8 cellular contexts compared by ENCODE assay signal in genomic region chr7:43906327-43907010, GRCh38. TPM values are rescaled to one million over a fixed set of nuclear protein-coding genes. Genes with fewer than 3 reads are reported as not detected.
DNase-seq lines count a peak whose midpoint lies in the region; ATAC-seq, FAIRE-seq and TF ChIP-seq lines count a peak whose summit lies in the region.

Gene URGCP (minus strand): TSS chr7:43906596. CDS start chr7:43906575, 21 bp downstream.

- FAIRE-seq in D721Med (lab: Jason Lieb, UNC) = no peak

- peak; percentile 76 for ATAC-seq in GM21367 (IDR thresholded peaks at IDR 0.05; ENCODE audit: unreplicated experiment)
- ATAC-seq in sciatic nerve = peak; percentile 74

- peak; percentile 67 for DNase-seq in D721Med (ENCODE audit: insufficient read length, low spot score)
- DNase-seq in HuH-7 (ENCODE audit: low spot score) = peak; percentile 68
- DNase-seq in astrocyte of the hippocampus (ENCODE audit: low read depth, low spot score) = peak; percentile 75
- DNase-seq in hypothalamus (lab: John Stamatoyannopoulos, UW) = peak in 32 of 51 donors; percentile 8 to 63 (median 32)
- DNase-seq in sciatic nerve (ENCODE audit: low spot score) = peak; percentile 76
- no peak for DNase-seq in NCI-H524 treated with DMSO at 0.1 percent for 48 hours (lab: John Stamatoyannopoulos, UW)

- no peak for TF ChIP-seq CTCF in D721Med (IDR thresholded peaks at IDR 0.05; ENCODE audit: insufficient read depth, missing control alignments)

- intact Hi-C loops in T-helper 2 cell treated with Interferon-gamma antibody and Interleukin-4, amounts not matched to agents 100 ng/mL and 5 ng/mL, for 36 hours (cut with micrococcal nuclease) = loop anchor here (1.0 to 5.0 kb wide), 2 partner anchors 20 to 179 kb away; partner anchors contain the start of genes COA1 and UBE2D4
- intact Hi-C loops in sciatic nerve (cut with DNase I) = no loop called here

RNA-seq across cellular contexts. Expression of gene URGCP, which starts in this region (rescaled TPM):
- 22.6 and 23.0 TPM in 2 replicates for total RNA-seq in T-helper 2 cell treated with Interferon-gamma antibody and Interleukin-4, amounts not matched to agents 100 ng/mL and 5 ng/mL, for 36 hours
- 42.8 TPM for total RNA-seq in sciatic nerve
